ENCODE assay signal across 4 cellular contexts in genomic region chr6:122576888-122577287, GRCh38. TPM values are rescaled to one million over a fixed set of nuclear protein-coding genes. Genes with fewer than 3 reads are reported as not detected.
"Had no signal": no experiment of that assay in that cellular context is flagged by ENCODE, and none has a peak within 500 bp of the region (broad histone marks: within the 10 kb centered on the region; RNA-seq: fewer than 3 reads in every experiment).

No MANE protein-coding gene starts in this region.

- DNase-seq: GDM1, GF-D8 had no signal

- H3K4me3 ChIP-seq: GM12878 had no signal

- ATAC-seq: GM12878 had no signal

RNA-seq across cellular contexts. Expression of gene PKIB, which starts 33.3 kb away (rescaled TPM):
- total RNA-seq: G401 had no signal
